Comparison of ENCODE assay signal across 1 cellular context in genomic region chr20:34717230-34718095, GRCh38.
TF ChIP-seq lines count a peak whose summit lies in the region.

No MANE protein-coding gene starts in this region.

TF ChIP-seq in HepG2, 621 proteins besides CTCF, POLR2A, EP300 and RAD21 (continued from another document and continues in another):
- TF ChIP-seq DDIT3 (CRISPR knock-in tag; IDR thresholded peaks at IDR 0.05) (no peak), DMAP1 (CRISPR knock-in tag; IDR thresholded peaks at IDR 0.05) (no peak), STAG1 (CRISPR knock-in tag; IDR thresholded peaks at IDR 0.05) (no peak), ZNF746 (CRISPR knock-in tag; IDR thresholded peaks at IDR 0.05) (0 out of 2 replicates have a peak, but pooled peaks have one; percentile 40), ZNF580 (CRISPR knock-in tag; IDR thresholded peaks at IDR 0.05; ENCODE audit: borderline replicate concordance, low read depth) (peak; percentile 66; the same call in 1 of the 2 replicates), ZC3H13 (CRISPR knock-in tag; IDR thresholded peaks at IDR 0.05) (no peak), AHDC1 (CRISPR knock-in tag; IDR thresholded peaks at IDR 0.05; ENCODE audit: borderline replicate concordance) (0 out of 2 replicates have a peak, but pooled peaks have one; percentile 28), ZNF598 (CRISPR knock-in tag; IDR thresholded peaks at IDR 0.05; ENCODE audit: borderline replicate concordance) (no peak), ZNF556 (CRISPR knock-in tag; IDR thresholded peaks at IDR 0.05; ENCODE audit: borderline replicate concordance) (no peak; the same call in 1 of the 2 replicates), ZNF138 (CRISPR knock-in tag; IDR thresholded peaks at IDR 0.05; ENCODE audit: low read depth) (no peak), FOXP1 (IDR thresholded peaks at IDR 0.05) (0 out of 2 replicates have a peak, but pooled peaks have one; percentile 7), FOXP1 (CRISPR knock-in tag; IDR thresholded peaks at IDR 0.05) (peak; percentile 19; the same call in 1 of the 2 replicates), HINFP (CRISPR knock-in tag; IDR thresholded peaks at IDR 0.05; ENCODE audit: low read depth) (no peak), HOXA9 (CRISPR knock-in tag; IDR thresholded peaks at IDR 0.05; ENCODE audit: borderline replicate concordance) (no peak), ZSCAN25 (CRISPR knock-in tag; IDR thresholded peaks at IDR 0.05) (no peak; the same call in 1 of the 2 replicates), ZNF576 (CRISPR knock-in tag; IDR thresholded peaks at IDR 0.05) (no peak), JARID2 (CRISPR knock-in tag; IDR thresholded peaks at IDR 0.05; ENCODE audit: insufficient replicate concordance) (no peak), TEAD2 (CRISPR knock-in tag; IDR thresholded peaks at IDR 0.05) (no peak), ETS1 (CRISPR knock-in tag; IDR thresholded peaks at IDR 0.05) (no peak), POGK (CRISPR knock-in tag; conservative IDR thresholded peaks at IDR 0.05) (peak; percentile 52; the same call in 1 of the 2 replicates), PRDM15 (CRISPR knock-in tag; IDR thresholded peaks at IDR 0.05) (no peak), XBP1 (CRISPR knock-in tag; IDR thresholded peaks at IDR 0.05) (no peak), SMAD9 (CRISPR knock-in tag; IDR thresholded peaks at IDR 0.05) (no peak), ZNF567 (CRISPR knock-in tag; IDR thresholded peaks at IDR 0.05; ENCODE audit: borderline replicate concordance) (no peak), ZNF441 (CRISPR knock-in tag; IDR thresholded peaks at IDR 0.05; ENCODE audit: borderline replicate concordance) (no peak), TCF7 (IDR thresholded peaks at IDR 0.05; ENCODE audit: low read depth) (no peak), NAIF1 (CRISPR knock-in tag; IDR thresholded peaks at IDR 0.05; ENCODE audit: borderline replicate concordance) (0 out of 2 replicates have a peak, but pooled peaks have one; percentile 80), KDM3A (CRISPR knock-in tag; IDR thresholded peaks at IDR 0.05; ENCODE audit: low read depth) (no peak), ZNF460 (CRISPR knock-in tag; IDR thresholded peaks at IDR 0.05; ENCODE audit: borderline replicate concordance) (peak; percentile 99), RFXAP (CRISPR knock-in tag; IDR thresholded peaks at IDR 0.05; ENCODE audit: borderline replicate concordance) (no peak), NR2C2 (CRISPR knock-in tag; IDR thresholded peaks at IDR 0.05; ENCODE audit: borderline replicate concordance) (0 out of 2 replicates have a peak, but pooled peaks have one; percentile 6), CEBPB (IDR thresholded peaks at IDR 0.05; ENCODE audit: borderline replicate concordance, low read depth, low read length) (peak; percentile 68), ZNF136 (CRISPR knock-in tag; IDR thresholded peaks at IDR 0.05; ENCODE audit: low read depth) (no peak; the same call in 1 of the 2 replicates), ATRX (CRISPR knock-in tag; IDR thresholded peaks at IDR 0.05; ENCODE audit: borderline replicate concordance) (no peak), DRAP1 (CRISPR knock-in tag; IDR thresholded peaks at IDR 0.05) (no peak), ZNF260 (CRISPR knock-in tag; IDR thresholded peaks at IDR 0.05; ENCODE audit: borderline replicate concordance, low read depth) (no peak), THAP11 (CRISPR knock-in tag; IDR thresholded peaks at IDR 0.05) (peak; percentile 36; the same call in 1 of the 2 replicates), TCF12 (IDR thresholded peaks at IDR 0.05) (no peak), TCF12 (CRISPR knock-in tag; IDR thresholded peaks at IDR 0.05) (no peak), AHR (CRISPR knock-in tag; IDR thresholded peaks at IDR 0.05) (no peak), CSRNP1 (CRISPR knock-in tag; IDR thresholded peaks at IDR 0.05) (peak; percentile 71; the same call in 1 of the 2 replicates)
